Comparison of ENCODE assay signal across 8 cellular contexts in genomic region chr14:59189822-59190368, GRCh38. TPM values are rescaled to one million over a fixed set of nuclear protein-coding genes. Genes with fewer than 3 reads are reported as not detected.
DNase-seq lines count a peak whose midpoint lies in the region; ATAC-seq and TF ChIP-seq lines count a peak whose summit lies in the region.

No MANE protein-coding gene starts in this region.

- peak overlapping the region; percentile 95 for H3K27ac Mint-ChIP-seq in progenitor cell of endocrine pancreas

- peaks cover 74% of the 10 kb centered on the region for H3K4me1 ChIP-seq in left ventricle myocardium inferior
- peaks cover 33% of the 10 kb centered on the region for H3K4me1 ChIP-seq in upper lobe of right lung

- H3K4me3 ChIP-seq in GM12875 (ENCODE audit: low read depth, low read length), result peak overlapping the region; percentile 87
- peak overlapping the region; percentile 97 for H3K4me3 ChIP-seq in left ventricle myocardium inferior
- peak overlapping the region; percentile 87 for H3K4me3 ChIP-seq in upper lobe of right lung

- peaks cover 17% of the 10 kb centered on the region for H3K4me1 Mint-ChIP-seq in progenitor cell of endocrine pancreas (ENCODE audit: low read depth)

- intact Hi-C loops in left ventricle myocardium inferior (cut with micrococcal nuclease) (loop anchor here (10.0 kb wide), 1 partner anchor 65 kb away; no protein-coding TSS in a partner anchor), upper lobe of right lung (cut with DNase I) (loop anchor here (10.0 kb wide), 1 partner anchor 55 kb away; no protein-coding TSS in a partner anchor)

- H3K36me3 ChIP-seq in left ventricle myocardium inferior (no peaks in the 10 kb centered on the region), upper lobe of right lung (no peaks in the 10 kb centered on the region)

- TF ChIP-seq CTCF in GM12875 (IDR thresholded peaks at IDR 0.05; ENCODE audit: borderline replicate concordance, insufficient read depth, low read depth, low read length), result no peak
- TF ChIP-seq CTCF in left ventricle myocardium inferior (IDR thresholded peaks at IDR 0.05; ENCODE audit: borderline replicate concordance), result no peak
- no peak for TF ChIP-seq CTCF in progenitor cell of endocrine pancreas (IDR thresholded peaks at IDR 0.05; ENCODE audit: unreplicated experiment)
- no peak for TF ChIP-seq CTCF in upper lobe of right lung (IDR thresholded peaks at IDR 0.05)

- peak overlapping the region; percentile 96 for H3K27ac ChIP-seq in left ventricle myocardium inferior (replicated peaks)
- H3K27ac ChIP-seq in upper lobe of right lung, result peak overlapping the region; percentile 95

- ATAC-seq in HG02678 (IDR thresholded peaks at IDR 0.05; ENCODE audit: unreplicated experiment), result peak; percentile 50
- ATAC-seq in upper lobe of right lung, result peak; percentile 45

- H3K9me3 ChIP-seq in left ventricle myocardium inferior (replicated peaks) (no peaks in the 10 kb centered on the region), upper lobe of right lung (no peaks in the 10 kb centered on the region)

- peaks cover 6% of the 10 kb centered on the region for H3K27me3 Mint-ChIP-seq in progenitor cell of endocrine pancreas

- H3K27me3 ChIP-seq in left ventricle myocardium inferior (ENCODE audit: low read depth) (no peaks in the 10 kb centered on the region), upper lobe of right lung (no peaks in the 10 kb centered on the region)

- no peaks in the 10 kb centered on the region for H3K36me3 Mint-ChIP-seq in progenitor cell of endocrine pancreas (ENCODE audit: insufficient read depth)

- no peaks in the 10 kb centered on the region for H3K9me3 Mint-ChIP-seq in progenitor cell of endocrine pancreas (ENCODE audit: low read depth)

- peak overlapping the region; percentile 86 for H3K4me3 Mint-ChIP-seq in progenitor cell of endocrine pancreas (ENCODE audit: low read depth)

- DNase-seq in NCI-H128 (lab: John Stamatoyannopoulos, UW; ENCODE audit: unreplicated experiment) (peak; percentile 42), SW480 (ENCODE audit: low spot score) (peak; percentile 88), amniotic stem cell (lab: John Stamatoyannopoulos, UW) (peak; percentile 84), left ventricle myocardium inferior (peak; percentile 81), progenitor cell of endocrine pancreas (ENCODE audit: low spot score, unreplicated experiment) (peak; percentile 57), upper lobe of right lung (peak; percentile 85)

RNA-seq across cellular contexts. Expression of gene DAAM1, which starts 1.4 kb away (rescaled TPM):
- total RNA-seq in left ventricle myocardium inferior (84.8 TPM), progenitor cell of endocrine pancreas (62.5 and 69.9 TPM in 2 replicates), upper lobe of right lung (51.2 TPM)

Comparison
In these comparisons a context has a peak if more than half of its experiments do, and no peak if none do; other contexts are left out.
1. Peak in every context shown above with its lines: DNase-seq, ATAC-seq, H3K4me3 ChIP-seq and H3K27ac ChIP-seq.